20 cellular contexts compared by ENCODE assay signal in the genomic region with DNA sequence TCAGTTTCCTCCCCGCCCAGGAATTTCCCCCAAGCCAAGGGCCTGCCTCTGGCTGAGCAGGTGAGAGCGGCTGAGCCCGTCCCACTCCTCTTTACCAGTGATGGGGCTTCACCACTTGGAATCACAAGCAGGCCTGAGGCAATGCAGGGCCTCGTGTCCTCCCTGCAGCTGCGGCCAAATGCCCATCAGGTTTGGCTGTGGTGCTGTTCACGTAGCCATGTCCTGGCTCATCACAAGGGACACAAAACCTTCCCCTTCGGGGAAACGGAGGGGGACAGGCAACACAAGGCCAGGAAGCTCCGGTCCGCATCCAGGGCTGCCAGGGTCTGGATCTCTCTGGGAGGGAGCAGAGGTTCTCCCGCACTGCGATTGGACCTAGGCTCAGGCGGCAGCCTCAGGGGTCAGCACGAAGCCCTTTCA. TPM values are rescaled to one million over a fixed set of nuclear protein-coding genes. Genes with fewer than 3 reads are reported as not detected.
DNase-seq lines count a peak whose midpoint lies in the region; ATAC-seq and TF ChIP-seq lines count a peak whose summit lies in the region.
"Had no signal": no experiment of that assay in that cellular context is flagged by ENCODE, and none has a peak within 500 bp of the region (broad histone marks: within the 10 kb centered on the region; RNA-seq: fewer than 3 reads in every experiment).

No MANE protein-coding gene starts in this region.

- DNase-seq in DMS53 (lab: John Stamatoyannopoulos, UW), result peak; percentile 77
- peak; percentile 55 for DNase-seq in WTC11 (ENCODE audit: low spot score)
- peak; percentile 46 for DNase-seq in left kidney (ENCODE audit: low read depth, low spot score)
- peak; percentile 41 for DNase-seq in posterior vena cava (ENCODE audit: low spot score)
- DNase-seq in activated T-helper 2 cell treated with anti-CD3 and anti-CD28 coated beads, Interferon-gamma antibody, Interleukin-2, Interleukin-4, amounts not matched to agents 10 μg/mL and 5 μg/mL and 100 μg/mL, durations not matched to agents 14 hours and 24 hours and 36 hours (ENCODE audit: low spot score), result no peak
- no peak for DNase-seq in cardiac septum (ENCODE audit: low spot score)
- no peak for DNase-seq in NCI-H226
- DNase-seq: activated naive CD4-positive, alpha-beta T cell treated with Interleukin-2 at 50 U/mL for 16 hours; amniotic stem cell; heart left ventricle; NCI-H1436 treated with DMSO at 0.1 percent for 48 hours; NCI-H748 treated with DMSO at 0.1 percent for 48 hours; OCI-M1; SIG-M5 had no signal

- H3K27me3 Mint-ChIP-seq in WTC11 (ENCODE audit: low read depth), result no peaks in the 10 kb centered on the region
- no peaks in the 10 kb centered on the region for H3K27me3 Mint-ChIP-seq in activated T-helper 2 cell treated with anti-CD3 and anti-CD28 coated beads, Interferon-gamma antibody, Interleukin-2, Interleukin-4, amounts not matched to agents 10 μg/mL and 5 μg/mL and 100 μg/mL, durations not matched to agents 14 hours and 24 hours and 36 hours (ENCODE audit: low read depth)
- H3K27me3 Mint-ChIP-seq: dendritic cell treated with granulocyte-macrophage colony-stimulating factor and Interleukin-4, amounts not matched to agents 40 ng/mL and 50 ng/mL, for 4 days; IgD-negative memory B cell had no signal

- H3K4me1 Mint-ChIP-seq in WTC11, result peaks cover 17% of the 10 kb centered on the region
- peaks cover 5% of the 10 kb centered on the region for H3K4me1 Mint-ChIP-seq in activated T-helper 2 cell treated with anti-CD3 and anti-CD28 coated beads, Interferon-gamma antibody, Interleukin-2, Interleukin-4, amounts not matched to agents 10 μg/mL and 5 μg/mL and 100 μg/mL, durations not matched to agents 14 hours and 24 hours and 36 hours (ENCODE audit: low read depth)

- intact Hi-C loops in posterior vena cava (cut with DNase I), result no loop called here
- intact Hi-C loops in activated T-helper 2 cell treated with anti-CD3 and anti-CD28 coated beads, Interferon-gamma antibody, Interleukin-2, Interleukin-4, amounts not matched to agents 10 μg/mL and 5 μg/mL and 100 μg/mL, durations not matched to agents 14 hours and 24 hours and 36 hours (cut with micrococcal nuclease), result no loop called here
- intact Hi-C loops in cardiac septum (cut with DNase I), result no loop called here

- CTCF ChIA-PET in WTC11 (lab: Charles Lee), result interaction anchor here (1.0 kb wide), 2 partner anchors 102 to 150 kb away, joined by 3 to 4 read pairs; partner anchors contain the start of genes CEP89 and FAAP24

- POLR2A ChIA-PET in WTC11 (lab: Charles Lee), result interaction anchor here (0.5 kb wide), 1 partner anchor 95 kb away, joined by 3 read pairs; no protein-coding TSS in a partner anchor

- ATAC-seq in WTC11, result peak; percentile 69
- no peak for ATAC-seq in activated CD4-positive, CD25-positive, alpha-beta regulatory T cell treated with anti-CD3 and anti-CD28 coated beads, Interleukin-2, amount 50 U/mL, for 24 hours
- ATAC-seq: heart left ventricle had no signal

- TF ChIP-seq CTCF in WTC11 (IDR thresholded peaks at IDR 0.05), result no peak

- H3K27ac Mint-ChIP-seq in WTC11, result no peak overlapping the region
- H3K27ac Mint-ChIP-seq in activated T-helper 2 cell treated with anti-CD3 and anti-CD28 coated beads, Interferon-gamma antibody, Interleukin-2, Interleukin-4, amounts not matched to agents 10 μg/mL and 5 μg/mL and 100 μg/mL, durations not matched to agents 14 hours and 24 hours and 36 hours, result no peak overlapping the region
- H3K27ac Mint-ChIP-seq: dendritic cell treated with granulocyte-macrophage colony-stimulating factor and Interleukin-4, amounts not matched to agents 40 ng/mL and 50 ng/mL, for 4 days; IgD-negative memory B cell had no signal

- peaks cover 8% of the 10 kb centered on the region for H3K9me3 Mint-ChIP-seq in WTC11
- H3K9me3 Mint-ChIP-seq in activated T-helper 2 cell treated with anti-CD3 and anti-CD28 coated beads, Interferon-gamma antibody, Interleukin-2, Interleukin-4, amounts not matched to agents 10 μg/mL and 5 μg/mL and 100 μg/mL, durations not matched to agents 14 hours and 24 hours and 36 hours, result no peaks in the 10 kb centered on the region
- H3K9me3 Mint-ChIP-seq: dendritic cell treated with granulocyte-macrophage colony-stimulating factor and Interleukin-4, amounts not matched to agents 40 ng/mL and 50 ng/mL, for 4 days; IgD-negative memory B cell; nephron had no signal

- no peak overlapping the region for H3K4me3 Mint-ChIP-seq in WTC11
- no peak overlapping the region for H3K4me3 Mint-ChIP-seq in activated T-helper 2 cell treated with anti-CD3 and anti-CD28 coated beads, Interferon-gamma antibody, Interleukin-2, Interleukin-4, amounts not matched to agents 10 μg/mL and 5 μg/mL and 100 μg/mL, durations not matched to agents 14 hours and 24 hours and 36 hours (ENCODE audit: low read depth)
- H3K4me3 Mint-ChIP-seq: dendritic cell treated with granulocyte-macrophage colony-stimulating factor and Interleukin-4, amounts not matched to agents 40 ng/mL and 50 ng/mL, for 4 days; IgD-negative memory B cell had no signal

- no peaks in the 10 kb centered on the region; the same call in 1 of the 2 replicates for H3K36me3 Mint-ChIP-seq in WTC11
- no peaks in the 10 kb centered on the region for H3K36me3 Mint-ChIP-seq in activated T-helper 2 cell treated with anti-CD3 and anti-CD28 coated beads, Interferon-gamma antibody, Interleukin-2, Interleukin-4, amounts not matched to agents 10 μg/mL and 5 μg/mL and 100 μg/mL, durations not matched to agents 14 hours and 24 hours and 36 hours (ENCODE audit: low read depth)
- H3K36me3 Mint-ChIP-seq: IgD-negative memory B cell had no signal

TF ChIP-seq in WTC11, 78 proteins besides CTCF, POLR2A, EP300 and RAD21:
- TF ChIP-seq NFE2L1 (CRISPR knock-in tag; IDR thresholded peaks at IDR 0.05), result no peak
- TF ChIP-seq, protein P1, sequence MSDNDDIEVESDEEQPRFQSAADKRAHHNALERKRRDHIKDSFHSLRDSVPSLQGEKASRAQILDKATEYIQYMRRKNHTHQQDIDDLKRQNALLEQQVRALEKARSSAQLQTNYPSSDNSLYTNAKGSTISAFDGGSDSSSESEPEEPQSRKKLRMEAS (CRISPR knock-in tag; IDR thresholded peaks at IDR 0.05), result 0 out of 2 replicates have a peak, but pooled peaks have one; percentile 18
TF ChIP-seq in WTC11: peak in this region for 1.

RNA-seq across cellular contexts. Expression of gene SLC7A9, which starts 0.6 kb away (rescaled TPM):
- total RNA-seq in WTC11 (2021) (0.11 to 0.27 TPM (median 0.16 TPM) in 3 replicates), posterior vena cava (under 1 TPM in 1 of 2 donors, not detected in 1; 0.28 TPM), cardiac septum (not detected)
- total RNA-seq in activated T-helper 2 cell treated with anti-CD3 and anti-CD28 coated beads, Interferon-gamma antibody, Interleukin-2, Interleukin-4, amounts not matched to agents 10 μg/mL and 5 μg/mL and 100 μg/mL, durations not matched to agents 14 hours and 24 hours and 36 hours, result 0.21 TPM in 1 of 2 replicates, not detected in the other
- total RNA-seq: heart left ventricle, M059J, pulmonary artery endothelial cell had no signal

Comparison
In these comparisons a context has a peak if more than half of its experiments do, and no peak if none do; other contexts are left out.
1. DNase-seq: peak in DMS53 (single experiment), WTC11 (single experiment), left kidney (single experiment) and posterior vena cava (single experiment); none in activated T-helper 2 cell treated with anti-CD3 and anti-CD28 coated beads, Interferon-gamma antibody, Interleukin-2, Interleukin-4, amounts not matched to agents 10 μg/mL and 5 μg/mL and 100 μg/mL, durations not matched to agents 14 hours and 24 hours and 36 hours (single experiment), cardiac septum (single experiment) and NCI-H226 (single experiment).